ENCODE assay signal across 8 cellular contexts in the genomic region with DNA sequence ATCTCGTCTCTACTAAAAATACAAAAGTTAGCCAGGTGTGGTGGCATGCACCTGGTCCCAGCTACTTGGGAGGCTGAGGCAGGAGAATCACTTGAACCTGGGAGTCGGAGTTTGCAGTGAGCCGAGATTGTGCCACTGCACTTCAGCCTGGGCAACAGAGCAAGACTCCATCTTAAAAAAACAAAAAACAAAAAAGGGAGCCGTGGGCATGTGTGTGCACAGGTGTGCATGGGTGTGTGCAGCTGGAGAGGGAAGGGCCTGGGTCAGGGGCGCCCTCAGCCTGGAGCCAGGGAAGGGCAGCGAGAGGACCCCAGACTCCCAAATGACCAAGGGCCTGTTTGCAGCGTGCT. TPM values are rescaled to one million over a fixed set of nuclear protein-coding genes. Genes with fewer than 3 reads are reported as not detected.
DNase-seq lines count a peak whose midpoint lies in the region; ATAC-seq and TF ChIP-seq lines count a peak whose summit lies in the region.
"Not testable (repeated sequence)": the region's sequence is repeated elsewhere in the genome, so short reads cannot be mapped to it uniquely, and the experiment has no call there.

No MANE protein-coding gene starts in this region.

- H3K9me3 ChIP-seq in GM23248 (ENCODE audit: low read depth); PC-3 (ENCODE audit: low read length); hepatocyte (ENCODE audit: low read depth); thoracic aorta: not testable (repeated sequence)

- H3K9me3 Mint-ChIP-seq in activated T-cell treated with anti-CD3 and anti-CD28 coated beads, Interleukin-2, amount 50 U/mL, for 4 hours; central memory CD8-positive, alpha-beta T cell; naive B cell; osteocyte (ENCODE audit: unreplicated experiment): not testable (repeated sequence)

- CTCF ChIA-PET in PC-3 (lab: Charles Lee), result not testable (repeated sequence)

- not testable (repeated sequence) for ATAC-seq in PC-3; activated T-cell treated with anti-CD3 and anti-CD28 coated beads, Interleukin-2, amount 50 U/mL, for 4 hours; central memory CD8-positive, alpha-beta T cell (replicated peaks; ENCODE audit: extremely low read depth, poor library complexity, severe bottlenecking); naive B cell (ENCODE audit: low read depth in 2 of 2); thoracic aorta (ENCODE audit: insufficient number of reproducible peaks, low FRiP score, low read depth)

- H3F3A ChIP-seq in GM23248 (ENCODE audit: insufficient read depth), result peaks cover 33% of the 10 kb centered on the region
- H3F3A ChIP-seq in PC-3 (ENCODE audit: low read length, unreplicated experiment), result not testable (repeated sequence)

- H3K4me2 ChIP-seq in GM23248 (ENCODE audit: unreplicated experiment), result peak overlapping the region; percentile 89
- peak overlapping the region; percentile 78; the same call in 1 of the 2 replicates for H3K4me2 ChIP-seq in PC-3 (ENCODE audit: low read length)
- peak overlapping the region; percentile 68 for H3K4me2 ChIP-seq in hepatocyte

- H2AFZ ChIP-seq in GM23248; PC-3 (ENCODE audit: low read length); hepatocyte: not testable (repeated sequence)

- TF ChIP-seq CTCF in PC-3 (conservative IDR thresholded peaks at IDR 0.05; ENCODE audit: low read depth, low read length); hepatocyte (IDR thresholded peaks at IDR 0.05; ENCODE audit: poor library complexity); osteocyte (IDR thresholded peaks at IDR 0.05); thoracic aorta (IDR thresholded peaks at IDR 0.05): not testable (repeated sequence)

- not testable (repeated sequence) for H3K9me2 ChIP-seq in GM23248 (ENCODE audit: insufficient read depth); PC-3 (replicated peaks; ENCODE audit: low read length); hepatocyte (replicated peaks; ENCODE audit: insufficient read depth)

- H3K79me2 ChIP-seq in GM23248 (ENCODE audit: insufficient read depth) (peaks cover 100% of the 10 kb centered on the region), PC-3 (ENCODE audit: low read length) (peaks cover 100% of the 10 kb centered on the region), hepatocyte (peaks cover 97% of the 10 kb centered on the region)

- H3K27ac ChIP-seq in GM23248 (peak overlapping the region; percentile 83), hepatocyte (peak overlapping the region; percentile 67)
- H3K27ac ChIP-seq in PC-3 (ENCODE audit: low read length); thoracic aorta: not testable (repeated sequence)

- peaks cover 24% of the 10 kb centered on the region for H4K20me1 ChIP-seq in GM23248 (ENCODE audit: insufficient read depth)
- H4K20me1 ChIP-seq in PC-3 (ENCODE audit: low read length), result peaks cover 65% of the 10 kb centered on the region
- H4K20me1 ChIP-seq in hepatocyte (ENCODE audit: insufficient read depth, poor library complexity, severe bottlenecking), result peaks cover 96% of the 10 kb centered on the region

- in situ Hi-C loops in GM23248 (cut with MboI), result not testable (repeated sequence)

- peak overlapping the region; percentile 74 for H3K9ac ChIP-seq in GM23248
- H3K9ac ChIP-seq in PC-3 (ENCODE audit: low read length), result not testable (repeated sequence)

- H3K27me3 Mint-ChIP-seq in activated T-cell treated with anti-CD3 and anti-CD28 coated beads, Interleukin-2, amount 50 U/mL, for 4 hours (ENCODE audit: low read depth); central memory CD8-positive, alpha-beta T cell; naive B cell; osteocyte (ENCODE audit: unreplicated experiment): not testable (repeated sequence)

- WGBS in GM23248 (ENCODE audit: low coverage in 1 of 2, low lambda C conversion rate in 2 of 2, missing lambda C conversion rate in 2 of 2), 2 experiments, result 64 to 66% methylated on average over 7 of the region's 7 CpGs
- 93% methylated on average over 7 of the region's 7 CpGs for WGBS in hepatocyte (ENCODE audit: low lambda C conversion rate, missing lambda C conversion rate)

- not testable (repeated sequence) for DNase-seq in GM23248; PC-3; activated T-cell treated with anti-CD3 and anti-CD28 coated beads, Interleukin-2, amount 50 U/mL, for 4 hours; central memory CD8-positive, alpha-beta T cell (ENCODE audit: low spot score in 2 of 2); hepatocyte (ENCODE audit: low spot score); naive B cell; osteocyte (ENCODE audit: extremely low spot score, unreplicated experiment); thoracic aorta (ENCODE audit: low spot score)

- POLR2A ChIA-PET in PC-3 (lab: Charles Lee; ENCODE audit: unreplicated experiment), result not testable (repeated sequence)

- intact Hi-C loops in PC-3 (cut with micrococcal nuclease), result loop anchor here (5.0 kb wide), 1 partner anchor 65 kb away; no protein-coding TSS in a partner anchor

- H3K27ac Mint-ChIP-seq in central memory CD8-positive, alpha-beta T cell (ENCODE audit: low read depth), result peak overlapping the region; percentile 92
- H3K27ac Mint-ChIP-seq in naive B cell, result peak overlapping the region; percentile 52 to 97 (median 86)
- H3K27ac Mint-ChIP-seq in osteocyte (ENCODE audit: unreplicated experiment), result peak overlapping the region; percentile 82

- H3K36me3 Mint-ChIP-seq in activated T-cell treated with anti-CD3 and anti-CD28 coated beads, Interleukin-2, amount 50 U/mL, for 4 hours (ENCODE audit: insufficient read depth), result peaks cover 14% of the 10 kb centered on the region
- peaks cover 65% of the 10 kb centered on the region for H3K36me3 Mint-ChIP-seq in central memory CD8-positive, alpha-beta T cell (ENCODE audit: insufficient read depth)
- not testable (repeated sequence) for H3K36me3 Mint-ChIP-seq in naive B cell; osteocyte (ENCODE audit: unreplicated experiment)

- H3K36me3 ChIP-seq in GM23248 (ENCODE audit: low read depth); PC-3 (ENCODE audit: low read depth, low read length); hepatocyte (replicated peaks; ENCODE audit: insufficient read depth, low read depth); thoracic aorta: not testable (repeated sequence)

- H3K4me3 ChIP-seq in GM23248 (peak overlapping the region; percentile 64), thoracic aorta (peak overlapping the region; percentile 45)
- not testable (repeated sequence) for H3K4me3 ChIP-seq in PC-3 (ENCODE audit: low read length); hepatocyte

- not testable (repeated sequence) for H3K27me3 ChIP-seq in GM23248 (replicated peaks; ENCODE audit: insufficient read depth); PC-3 (ENCODE audit: low read length); hepatocyte; thoracic aorta (replicated peaks; ENCODE audit: insufficient read depth)

- peak overlapping the region; percentile 67 for H3K4me3 Mint-ChIP-seq in activated T-cell treated with anti-CD3 and anti-CD28 coated beads, Interleukin-2, amount 50 U/mL, for 4 hours
- H3K4me3 Mint-ChIP-seq in central memory CD8-positive, alpha-beta T cell, result peak overlapping the region; percentile 63
- peak overlapping the region; percentile 49 to 88 (median 77) for H3K4me3 Mint-ChIP-seq in naive B cell
- H3K4me3 Mint-ChIP-seq in osteocyte (ENCODE audit: unreplicated experiment), result not testable (repeated sequence)

- peaks cover 49% of the 10 kb centered on the region for H3K4me1 ChIP-seq in GM23248 (ENCODE audit: insufficient read depth)
- peaks cover 14% of the 10 kb centered on the region for H3K4me1 ChIP-seq in PC-3 (ENCODE audit: insufficient read depth, low read length)
- H3K4me1 ChIP-seq in hepatocyte (ENCODE audit: insufficient read depth), result peaks cover 59% of the 10 kb centered on the region
- H3K4me1 ChIP-seq in thoracic aorta (ENCODE audit: control insufficient read depth in 1 of 2, low read depth in 2 of 2), result peaks cover 64 to 96% of the 10 kb centered on the region in 2 donors

- not testable (repeated sequence) for BruUV-seq in PC-3 (replicated peaks; lab: Mats Ljungman, UMichigan)

- peaks cover 84% of the 10 kb centered on the region for H3K4me1 Mint-ChIP-seq in activated T-cell treated with anti-CD3 and anti-CD28 coated beads, Interleukin-2, amount 50 U/mL, for 4 hours (ENCODE audit: low read depth)
- peaks cover 35% of the 10 kb centered on the region for H3K4me1 Mint-ChIP-seq in central memory CD8-positive, alpha-beta T cell
- H3K4me1 Mint-ChIP-seq in naive B cell (peaks cover 38 to 80% (median 63%) of the 10 kb centered on the region in 3 donors), osteocyte (ENCODE audit: unreplicated experiment) (peaks cover 71% of the 10 kb centered on the region)

RNA-seq across cellular contexts. Expression of a gene that starts 18.9 kb away (rescaled TPM):
- total RNA-seq in GM23248 (2014; rRNA removed; shearing (Covaris generic)), result 23.1 and 26.8 TPM in 2 replicates
- polyA plus RNA-seq in GM23248 (2016; fragmentation: Nextera tagmentation; extraction: Ambion mirVana), result 3.8 and 4.0 TPM in 2 replicates
- total RNA-seq in PC-3 (2014; rRNA removed), result 28.3 and 61.7 TPM in 2 replicates
- 10 to 100 TPM; 43.8 to 45.2 (median 44.7) TPM for total RNA-seq in activated T-cell treated with anti-CD3 and anti-CD28 coated beads, Interleukin-2, amount 50 U/mL, for 4 hours
- 17.1 and 21.9 TPM in 2 replicates for total RNA-seq in hepatocyte
- polyA plus RNA-seq in hepatocyte, result 5.1 and 6.9 TPM in 2 replicates
- 1 to 10 TPM in 1 of 6 donors, under 1 TPM in 4, not detected in 1; 0.26 to 1.3 (median 0.52) TPM for polyA plus RNA-seq in naive B cell (ENCODE audit: low read depth in 6 of 6)
- 131 and 132 TPM in 2 replicates for total RNA-seq in osteocyte
- total RNA-seq in thoracic aorta, result 100 to 1,000 TPM; 135 to 138 TPM

RNA-seq across cellular contexts. Expression of a gene that starts 52.4 kb away (rescaled TPM):
- total RNA-seq in GM23248 (2014; rRNA removed; shearing (Covaris generic)), result 33.4 and 34.5 TPM in 2 replicates
- polyA plus RNA-seq in GM23248 (2016; fragmentation: Nextera tagmentation; extraction: Ambion mirVana), result 122 and 127 TPM in 2 replicates
- total RNA-seq in PC-3 (2014; rRNA removed), result 114 and 148 TPM in 2 replicates
- 10 to 100 TPM; 67.8 to 82.3 (median 69.9) TPM for total RNA-seq in activated T-cell treated with anti-CD3 and anti-CD28 coated beads, Interleukin-2, amount 50 U/mL, for 4 hours
- total RNA-seq in hepatocyte, result 24.9 and 36.6 TPM in 2 replicates
- polyA plus RNA-seq in hepatocyte, result 117 and 135 TPM in 2 replicates
- polyA plus RNA-seq in naive B cell (ENCODE audit: low read depth in 6 of 6), result 10 to 100 TPM; 67.1 to 90.7 (median 77.7) TPM
- total RNA-seq in osteocyte, result 85.1 and 90.4 TPM in 2 replicates
- total RNA-seq in thoracic aorta, result 10 to 100 TPM; 29.1 to 52.6 TPM
